ENCODE assay signal across 1 cellular context in genomic region chr16:56423584-56424403, GRCh38.
TF ChIP-seq lines count a peak whose summit lies in the region.

No MANE protein-coding gene starts in this region.

TF ChIP-seq in HepG2, 621 proteins besides CTCF, POLR2A, EP300 and RAD21 (continues in another document):
- no peak for TF ChIP-seq ZSCAN21 (CRISPR knock-in tag; IDR thresholded peaks at IDR 0.05; ENCODE audit: borderline replicate concordance)
- TF ChIP-seq BHLHE40 (IDR thresholded peaks at IDR 0.05; ENCODE audit: low read length), result no peak
- TF ChIP-seq ZNF850 (CRISPR knock-in tag; conservative IDR thresholded peaks at IDR 0.05), result no peak
- no peak for TF ChIP-seq RBAK (CRISPR knock-in tag; IDR thresholded peaks at IDR 0.05)
- TF ChIP-seq MAFF (IDR thresholded peaks at IDR 0.05; ENCODE audit: low read depth, low read length), result no peak
- no peak for TF ChIP-seq DPF2 (CRISPR knock-in tag; IDR thresholded peaks at IDR 0.05; ENCODE audit: borderline replicate concordance, low read depth)
- no peak for TF ChIP-seq EEA1 (CRISPR knock-in tag; IDR thresholded peaks at IDR 0.05; ENCODE audit: borderline replicate concordance)
- TF ChIP-seq ATRX (CRISPR knock-in tag; IDR thresholded peaks at IDR 0.05; ENCODE audit: borderline replicate concordance), result no peak
- no peak for TF ChIP-seq ZNF484 (CRISPR knock-in tag; IDR thresholded peaks at IDR 0.05; ENCODE audit: borderline replicate concordance, low read depth)
- no peak for TF ChIP-seq ZFX (CRISPR knock-in tag; IDR thresholded peaks at IDR 0.05; ENCODE audit: low read depth)
- no peak for TF ChIP-seq GPN1 (CRISPR knock-in tag; IDR thresholded peaks at IDR 0.05; ENCODE audit: borderline replicate concordance)
- TF ChIP-seq ZBTB33 (CRISPR knock-in tag; IDR thresholded peaks at IDR 0.05), result no peak
- peak; percentile 23; the same call in 1 of the 2 replicates for TF ChIP-seq KMT2A (CRISPR knock-in tag; IDR thresholded peaks at IDR 0.05)
- TF ChIP-seq FOXK1 (CRISPR knock-in tag; IDR thresholded peaks at IDR 0.05; ENCODE audit: borderline replicate concordance, low read depth), result peak; percentile 26; the same call in 1 of the 2 replicates
- TF ChIP-seq REL (CRISPR knock-in tag; conservative IDR thresholded peaks at IDR 0.05), result no peak
- no peak for TF ChIP-seq ZNF773 (CRISPR knock-in tag; IDR thresholded peaks at IDR 0.05; ENCODE audit: borderline replicate concordance)
- TF ChIP-seq BRD4 (CRISPR knock-in tag; IDR thresholded peaks at IDR 0.05), result no peak
- TF ChIP-seq HOXA7 (CRISPR knock-in tag; IDR thresholded peaks at IDR 0.05), result no peak
- no peak for TF ChIP-seq ZNF737 (CRISPR knock-in tag; IDR thresholded peaks at IDR 0.05; ENCODE audit: borderline replicate concordance)
- no peak for TF ChIP-seq ZBTB43 (CRISPR knock-in tag; conservative IDR thresholded peaks at IDR 0.05)
- no peak for TF ChIP-seq ZNF460 (CRISPR knock-in tag; IDR thresholded peaks at IDR 0.05; ENCODE audit: borderline replicate concordance)
- no peak for TF ChIP-seq SNAI1 (CRISPR knock-in tag; IDR thresholded peaks at IDR 0.05; ENCODE audit: borderline replicate concordance)
- TF ChIP-seq CHD4 (IDR thresholded peaks at IDR 0.05; ENCODE audit: borderline replicate concordance, low read length), result no peak
- TF ChIP-seq CREB1 (IDR thresholded peaks at IDR 0.05), result no peak
- 0 out of 2 replicates have a peak, but pooled peaks have one; percentile 20 for TF ChIP-seq CREB1 (CRISPR knock-in tag; IDR thresholded peaks at IDR 0.05)
- no peak for TF ChIP-seq MLXIP (CRISPR knock-in tag; IDR thresholded peaks at IDR 0.05; ENCODE audit: borderline replicate concordance)
- TF ChIP-seq FOXJ3 (CRISPR knock-in tag; IDR thresholded peaks at IDR 0.05; ENCODE audit: borderline replicate concordance), result no peak
- TF ChIP-seq ZBTB42 (CRISPR knock-in tag; IDR thresholded peaks at IDR 0.05), result no peak
- TF ChIP-seq ZNF367 (CRISPR knock-in tag; IDR thresholded peaks at IDR 0.05; ENCODE audit: borderline replicate concordance), result no peak
- TF ChIP-seq NR2C2 (CRISPR knock-in tag; IDR thresholded peaks at IDR 0.05; ENCODE audit: borderline replicate concordance), result no peak
- no peak for TF ChIP-seq IKZF1 (IDR thresholded peaks at IDR 0.05)
- TF ChIP-seq POGK (CRISPR knock-in tag; conservative IDR thresholded peaks at IDR 0.05), result no peak
- no peak for TF ChIP-seq ZXDC (CRISPR knock-in tag; IDR thresholded peaks at IDR 0.05)
- TF ChIP-seq ZNF44 (CRISPR knock-in tag; IDR thresholded peaks at IDR 0.05), result no peak
- peak; percentile 33 for TF ChIP-seq HNF4A (CRISPR knock-in tag; IDR thresholded peaks at IDR 0.05)
- TF ChIP-seq ZNF614 (CRISPR knock-in tag; IDR thresholded peaks at IDR 0.05; ENCODE audit: borderline replicate concordance), result 0 out of 2 replicates have a peak, but pooled peaks have one; percentile 28
- no peak for TF ChIP-seq CERS6 (CRISPR knock-in tag; IDR thresholded peaks at IDR 0.05)
- peak; percentile 34; the same call in 1 of the 2 replicates for TF ChIP-seq SAP130 (CRISPR knock-in tag; IDR thresholded peaks at IDR 0.05; ENCODE audit: low read depth)
- TF ChIP-seq ZNF652 (CRISPR knock-in tag; IDR thresholded peaks at IDR 0.05; ENCODE audit: borderline replicate concordance, low read depth), result 0 out of 2 replicates have a peak, but pooled peaks have one; percentile 6
- TF ChIP-seq ZNF709 (CRISPR knock-in tag; IDR thresholded peaks at IDR 0.05), result no peak
- no peak for TF ChIP-seq ZNF205 (CRISPR knock-in tag; IDR thresholded peaks at IDR 0.05)
- TF ChIP-seq YEATS2 (CRISPR knock-in tag; IDR thresholded peaks at IDR 0.05; ENCODE audit: borderline replicate concordance), result no peak
- no peak for TF ChIP-seq ZNF616 (CRISPR knock-in tag; IDR thresholded peaks at IDR 0.05; ENCODE audit: low read depth)
- no peak; the same call in 1 of the 2 replicates for TF ChIP-seq ZNF441 (CRISPR knock-in tag; IDR thresholded peaks at IDR 0.05; ENCODE audit: borderline replicate concordance)
- no peak for TF ChIP-seq FOXO4 (CRISPR knock-in tag; conservative IDR thresholded peaks at IDR 0.05)
- TF ChIP-seq ZNF775 (CRISPR knock-in tag; IDR thresholded peaks at IDR 0.05; ENCODE audit: borderline replicate concordance), result peak; percentile 68; the same call in 1 of the 2 replicates
- TF ChIP-seq XBP1 (CRISPR knock-in tag; IDR thresholded peaks at IDR 0.05), result no peak
- TF ChIP-seq RFX5 (IDR thresholded peaks at IDR 0.05; ENCODE audit: low read depth, low read length), result no peak
- no peak for TF ChIP-seq POGZ (CRISPR knock-in tag; IDR thresholded peaks at IDR 0.05)
- no peak for TF ChIP-seq FOXA1 (IDR thresholded peaks at IDR 0.05)
- TF ChIP-seq FOXA1 (CRISPR knock-in tag; IDR thresholded peaks at IDR 0.05), result peak; percentile 70
- TF ChIP-seq ZNF713 (CRISPR knock-in tag; IDR thresholded peaks at IDR 0.05), result no peak
- TF ChIP-seq TEAD2 (CRISPR knock-in tag; IDR thresholded peaks at IDR 0.05), result no peak
- no peak for TF ChIP-seq ZNF776 (CRISPR knock-in tag; IDR thresholded peaks at IDR 0.05)
- TF ChIP-seq ZNF430 (CRISPR knock-in tag; IDR thresholded peaks at IDR 0.05), result no peak
- TF ChIP-seq ZNF792 (CRISPR knock-in tag; IDR thresholded peaks at IDR 0.05), result peak; percentile 16; the same call in 1 of the 2 replicates
- TF ChIP-seq ZNF724P (CRISPR knock-in tag; IDR thresholded peaks at IDR 0.05; ENCODE audit: borderline replicate concordance), result no peak
- peak; percentile 26; the same call in 1 of the 2 replicates for TF ChIP-seq ERF (CRISPR knock-in tag; IDR thresholded peaks at IDR 0.05)
- no peak for TF ChIP-seq ZNF251 (CRISPR knock-in tag; IDR thresholded peaks at IDR 0.05)
- no peak for TF ChIP-seq CHCHD3 (CRISPR knock-in tag; IDR thresholded peaks at IDR 0.05)
- no peak for TF ChIP-seq SUZ12 (IDR thresholded peaks at IDR 0.05; ENCODE audit: low read depth, low read length)
